ENCODE assay signal across 26 cellular contexts in genomic region chr18:70461323-70462077, GRCh38.
"Had no signal": no experiment of that assay in that cellular context is flagged by ENCODE, and none has a peak within 500 bp of the region (broad histone marks: within the 10 kb centered on the region; RNA-seq: fewer than 3 reads in every experiment).

No MANE protein-coding gene starts in this region.

- H3K4me2 ChIP-seq: hepatocyte had no signal

- H3K36me3 Mint-ChIP-seq: immature natural killer cell; mesothelial cell of epicardium; naive thymus-derived CD8-positive, alpha-beta T cell had no signal

- H3K4me3 Mint-ChIP-seq: activated CD8-positive, alpha-beta T cell treated with anti-CD3 and anti-CD28 coated beads, Interleukin-2, amount 10 ng/mL, durations not matched to agents 7 days and 5 days; activated T-helper 1 cell treated with anti-CD3 and anti-CD28 coated beads, Interleukin-12 subunit alpha, Interleukin-12 subunit beta, Interleukin-2, Interleukin-4 antibody, amounts not matched to agents 30 ng/mL and 10 ng/mL and 1 ng/mL, durations not matched to agents 14 hours and 24 hours and 36 hours; mesothelial cell of epicardium; naive thymus-derived CD8-positive, alpha-beta T cell had no signal

- H3K9me3 Mint-ChIP-seq: activated T-helper 1 cell treated with anti-CD3 and anti-CD28 coated beads, Interleukin-12 subunit alpha, Interleukin-12 subunit beta, Interleukin-2, Interleukin-4 antibody, amounts not matched to agents 30 ng/mL and 10 ng/mL and 1 ng/mL, durations not matched to agents 14 hours and 24 hours and 36 hours; immature natural killer cell; mesothelial cell of epicardium; naive thymus-derived CD8-positive, alpha-beta T cell had no signal

- H3K27me3 ChIP-seq: body of pancreas, cardiac muscle cell, hepatocyte, ovary, right atrium auricular region, upper lobe of left lung had no signal

- H2AFZ ChIP-seq: hepatocyte had no signal

- H3K4me3 ChIP-seq: body of pancreas, cardiac muscle cell, hepatocyte, ovary, psoas muscle, right atrium auricular region, upper lobe of left lung had no signal

- H3K79me2 ChIP-seq: hepatocyte had no signal

- ATAC-seq: activated CD8-positive, alpha-beta T cell treated with anti-CD3 and anti-CD28 coated beads, Interleukin-2, amount 10 ng/mL, durations not matched to agents 7 days and 5 days; body of pancreas; left ventricle myocardium superior; naive thymus-derived CD8-positive, alpha-beta T cell; psoas muscle; stimulated activated naive CD8-positive, alpha-beta T cell treated with anti-CD3 and anti-CD28 coated beads, Interleukin-15, Interleukin-2, amounts not matched to agents 100 U/mL and 50 U/mL, for 24 hours had no signal

- DNase-seq: activated CD4-positive, alpha-beta T cell treated with anti-CD3 and anti-CD28 coated beads for 1 hour; activated CD4-positive, alpha-beta T cell treated with anti-CD3 and anti-CD28 coated beads, Interleukin-2, amount 50 U/mL, for 1 hour; activated CD8-positive, alpha-beta T cell treated with anti-CD3 and anti-CD28 coated beads, Interleukin-2, amount 10 ng/mL, durations not matched to agents 7 days and 5 days; activated gamma-delta T cell; activated naive CD4-positive, alpha-beta T cell treated with anti-CD3 and anti-CD28 coated beads, Interleukin-2, amount 50 U/mL, for 16 hours; anterior cingulate cortex; body of pancreas; effector CD4-positive, alpha-beta T cell; glutamatergic neuron; immature natural killer cell; left ventricle myocardium superior; mammary epithelial cell; naive thymus-derived CD8-positive, alpha-beta T cell; ovary; psoas muscle; stimulated activated CD4-positive, alpha-beta T cell treated with anti-CD3 and anti-CD28 coated beads, Interleukin-12 subunit alpha, Interleukin-12 subunit beta, amount 100 ng/mL, for 4 hours; stimulated activated CD4-positive, alpha-beta T cell treated with anti-CD3 and anti-CD28 coated beads, Interleukin-4, amount 100 ng/mL, for 4 hours; stimulated activated naive CD8-positive, alpha-beta T cell treated with anti-CD3 and anti-CD28 coated beads, Interleukin-15, Interleukin-2, amounts not matched to agents 100 U/mL and 50 U/mL, for 24 hours; WERI-Rb-1 had no signal

- H3K27ac ChIP-seq: body of pancreas, cardiac muscle cell, hepatocyte, neutrophil, ovary, psoas muscle, right atrium auricular region, upper lobe of left lung, WERI-Rb-1 had no signal

- H3K4me1 ChIP-seq: psoas muscle had no signal

- H3K27ac Mint-ChIP-seq: activated CD8-positive, alpha-beta T cell treated with anti-CD3 and anti-CD28 coated beads, Interleukin-2, amount 10 ng/mL, durations not matched to agents 7 days and 5 days; activated T-helper 1 cell treated with anti-CD3 and anti-CD28 coated beads, Interleukin-12 subunit alpha, Interleukin-12 subunit beta, Interleukin-2, Interleukin-4 antibody, amounts not matched to agents 30 ng/mL and 10 ng/mL and 1 ng/mL, durations not matched to agents 14 hours and 24 hours and 36 hours; mesothelial cell of epicardium had no signal

- H3K36me3 ChIP-seq: cardiac muscle cell, neutrophil, ovary, right atrium auricular region, upper lobe of left lung, WERI-Rb-1 had no signal
